ENCODE assay signal across 35 cellular contexts in genomic region chr1:8042134-8042533, GRCh38.
"Had no signal": no experiment of that assay in that cellular context is flagged by ENCODE, and none has a peak within 500 bp of the region (broad histone marks: within the 10 kb centered on the region; RNA-seq: fewer than 3 reads in every experiment).

No MANE protein-coding gene starts in this region.

- DNase-seq: activated B cell treated with CpG ODN at 0.5 μM for 24 hours; activated CD4-positive, alpha-beta memory T cell treated with anti-CD3 and anti-CD28 coated beads for 36 hours; activated CD4-positive, alpha-beta T cell treated with anti-CD3 and anti-CD28 coated beads for 4 hours; activated CD4-positive, alpha-beta T cell treated with anti-CD3 and anti-CD28 coated beads, Interleukin-2, amount 50 U/mL, for 1 hour; activated CD4-positive, CD25-positive, alpha-beta regulatory T cell treated with anti-CD3 and anti-CD28 coated beads, Interleukin-2, amount 50 U/mL, for 72 hours; activated gamma-delta T cell; activated naive CD4-positive, alpha-beta T cell treated with Interleukin-2 at 50 U/mL for 16 hours; activated naive CD8-positive, alpha-beta T cell treated with anti-CD3 and anti-CD28 coated beads, Interleukin-2, amount 10 ng/mL, durations not matched to agents 7 days and 5 days; activated T-cell treated with anti-CD3 and anti-CD28 coated beads, Interleukin-2, amount 50 U/mL, for 1 hour; activated T-cell treated with anti-CD3 and anti-CD28 coated beads, Interleukin-2, amount 50 U/mL, for 72 hours; amygdala; MM.1S; MV-4-11; NCI-H1092; NCI-H1436 treated with DMSO at 0.1 percent for 48 hours; NCI-H1694 treated with DMSO at 0.1 percent for 48 hours; NCI-H2029; NCI-H2107; NCI-H2171; NCI-H510A; NCI-H526; NCI-H748 treated with DMSO at 0.1 percent for 48 hours; NK-92 treated with Interleukin-12 subunit alpha and Interleukin-12 subunit beta, amount 100 ng/mL, for 24 hours; PC-3; Right ventricle myocardium superior had no signal

- H3K27ac Mint-ChIP-seq: activated B cell treated with CpG ODN at 0.5 μM for 24 hours; activated CD4-positive, alpha-beta memory T cell treated with anti-CD3 and anti-CD28 coated beads for 36 hours; activated naive CD4-positive, alpha-beta T cell treated with anti-CD3 and anti-CD28 coated beads, Interleukin-2, amount 50 U/mL, for 24 hours; activated naive CD8-positive, alpha-beta T cell treated with anti-CD3 and anti-CD28 coated beads, Interleukin-2, amount 10 ng/mL, durations not matched to agents 7 days and 5 days; activated T-cell treated with anti-CD3 and anti-CD28 coated beads, Interleukin-2, amount 50 U/mL, for 72 hours; activated T-helper 17 cell treated with anti-CD3 and anti-CD28 coated beads, Interleukin-2, amount 50 U/mL, for 72 hours; T-helper 1 cell treated with Interleukin-12 subunit alpha and Interleukin-12 subunit beta and Interleukin-4 antibody, amounts not matched to agents 30 μg/mL and 1 μg/mL, for 36 hours; T-helper 2 cell treated with Interferon-gamma antibody and Interleukin-4, amounts not matched to agents 5 μg/mL and 100 μg/mL, for 36 hours had no signal

- H3K36me3 ChIP-seq: ascending aorta, cardiac muscle cell had no signal

- H3K27me3 ChIP-seq: ascending aorta, cardiac muscle cell had no signal

- H3K9ac ChIP-seq: KMS-11 had no signal

- H3K4me3 Mint-ChIP-seq: activated B cell treated with CpG ODN at 0.5 μM for 24 hours; activated CD4-positive, alpha-beta memory T cell treated with anti-CD3 and anti-CD28 coated beads for 36 hours; activated naive CD4-positive, alpha-beta T cell treated with anti-CD3 and anti-CD28 coated beads, Interleukin-2, amount 50 U/mL, for 24 hours; activated naive CD8-positive, alpha-beta T cell treated with anti-CD3 and anti-CD28 coated beads, Interleukin-2, amount 10 ng/mL, durations not matched to agents 7 days and 5 days; activated T-cell treated with anti-CD3 and anti-CD28 coated beads, Interleukin-2, amount 50 U/mL, for 72 hours; activated T-helper 17 cell treated with anti-CD3 and anti-CD28 coated beads, Interleukin-2, amount 50 U/mL, for 72 hours; central memory CD8-positive, alpha-beta T cell; T-helper 1 cell treated with Interleukin-12 subunit alpha and Interleukin-12 subunit beta and Interleukin-4 antibody, amounts not matched to agents 30 μg/mL and 1 μg/mL, for 36 hours; T-helper 2 cell treated with Interferon-gamma antibody and Interleukin-4, amounts not matched to agents 5 μg/mL and 100 μg/mL, for 36 hours had no signal

- H3K9me3 Mint-ChIP-seq: activated T-helper 17 cell treated with anti-CD3 and anti-CD28 coated beads, Interleukin-2, amount 50 U/mL, for 72 hours had no signal

- H3K4me2 ChIP-seq: KMS-11 had no signal

- ATAC-seq: activated T-cell treated with anti-CD3 and anti-CD28 coated beads, Interleukin-2, amount 50 U/mL, for 72 hours; activated T-helper 17 cell treated with anti-CD3 and anti-CD28 coated beads, Interleukin-2, amount 50 U/mL, for 72 hours; PC-3 had no signal

- H3K27ac ChIP-seq: cardiac muscle cell, KMS-11, RWPE1, VCaP had no signal

- H3K4me1 Mint-ChIP-seq: activated B cell treated with CpG ODN at 0.5 μM for 24 hours; activated naive CD8-positive, alpha-beta T cell treated with anti-CD3 and anti-CD28 coated beads, Interleukin-2, amount 10 ng/mL, durations not matched to agents 7 days and 5 days; central memory CD8-positive, alpha-beta T cell had no signal

- H3K4me3 ChIP-seq: ascending aorta, cardiac muscle cell had no signal

- H3K27me3 Mint-ChIP-seq: activated naive CD4-positive, alpha-beta T cell treated with anti-CD3 and anti-CD28 coated beads, Interleukin-2, amount 50 U/mL, for 24 hours; central memory CD8-positive, alpha-beta T cell had no signal
